14 cellular contexts compared by ENCODE assay signal in genomic region chr13:76503756-76504155, GRCh38.
"Had no signal": no experiment of that assay in that cellular context is flagged by ENCODE, and none has a peak within 500 bp of the region (broad histone marks: within the 10 kb centered on the region; RNA-seq: fewer than 3 reads in every experiment).

No MANE protein-coding gene starts in this region.

- DNase-seq: amniotic stem cell; body of pancreas; effector memory CD4-positive, alpha-beta T cell; kidney; left ventricle myocardium superior; mesendoderm; sigmoid colon; stimulated activated CD4-positive, alpha-beta T cell treated with anti-CD3 and anti-CD28 coated beads, Interleukin-4, amount 100 ng/mL, for 1 hour; stimulated activated CD8-positive, alpha-beta memory T cell treated with anti-CD3 and anti-CD28 coated beads, Interleukin-4, amount 100 ng/mL, for 48 hours; stimulated activated naive CD8-positive, alpha-beta T cell treated with anti-CD3 and anti-CD28 coated beads, Interleukin-15, Interleukin-2, amounts not matched to agents 100 U/mL and 50 U/mL, for 24 hours; upper lobe of right lung had no signal

- H3K27ac ChIP-seq: body of pancreas, epithelial cell of prostate, gastroesophageal sphincter, sigmoid colon, suprapubic skin, upper lobe of right lung had no signal

- H3K4me1 ChIP-seq: body of pancreas, gastroesophageal sphincter, sigmoid colon, suprapubic skin, upper lobe of right lung had no signal

- H3K4me3 ChIP-seq: body of pancreas, gastroesophageal sphincter, sigmoid colon, suprapubic skin, upper lobe of right lung had no signal

- H3K9me3 ChIP-seq: body of pancreas, gastroesophageal sphincter, sigmoid colon, suprapubic skin, upper lobe of right lung had no signal

- H3K36me3 ChIP-seq: gastroesophageal sphincter, sigmoid colon, suprapubic skin, upper lobe of right lung had no signal

- H3K27me3 ChIP-seq: body of pancreas, gastroesophageal sphincter, sigmoid colon, suprapubic skin, upper lobe of right lung had no signal
